Comparison of ENCODE assay signal across 1 cellular context in genomic region chr7:28984219-28984618, GRCh38.
TF ChIP-seq lines count a peak whose summit lies in the region.

No MANE protein-coding gene starts in this region.

TF ChIP-seq in HCT116, 20 proteins besides CTCF, POLR2A, EP300 and RAD21 (continued from another document):
- TF ChIP-seq EZH2phosphoT487 (IDR thresholded peaks at IDR 0.05; ENCODE audit: borderline replicate concordance) (no peak), SP1 (IDR thresholded peaks at IDR 0.05; ENCODE audit: low read depth) (no peak), POLR2AphosphoS5 (IDR thresholded peaks at IDR 0.05; ENCODE audit: low read depth, low read length) (no peak)
TF ChIP-seq in HCT116: peak in this region for 0.
